ENCODE assay signal across 8 cellular contexts in genomic region chr19:22052644-22053013, GRCh38. TPM values are rescaled to one million over a fixed set of nuclear protein-coding genes. Genes with fewer than 3 reads are reported as not detected.
DNase-seq lines count a peak whose midpoint lies in the region; ATAC-seq and TF ChIP-seq lines count a peak whose summit lies in the region.

No MANE protein-coding gene starts in this region.

- no peaks in the 10 kb centered on the region for H3K79me2 ChIP-seq in SK-N-SH (ENCODE audit: insufficient read depth)

- TF ChIP-seq CTCF in SK-N-SH (IDR thresholded peaks at IDR 0.05) (no peak), fibroblast of the aortic adventitia (IDR thresholded peaks at IDR 0.05; ENCODE audit: insufficient read depth, low read length) (no peak)

- H3K9ac ChIP-seq in SK-N-SH = no peak overlapping the region; the same call in 1 of the 2 replicates

- CTCF ChIA-PET in SK-N-SH (lab: Yijun Ruan, JAX) = interaction anchor here (0.9 kb wide), 1 partner anchor 158 kb away, joined by 3 read pairs; no protein-coding TSS in a partner anchor

- H3K27me3 ChIP-seq in SK-N-SH (ENCODE audit: insufficient read depth) = no peaks in the 10 kb centered on the region

- TF ChIP-seq RAD21 in SK-N-SH (IDR thresholded peaks at IDR 0.05; ENCODE audit: low read length) = no peak

- H3K27ac ChIP-seq in SK-N-SH (ENCODE audit: low read depth in 2 of 2, low read length in 1 of 2) = no peak overlapping the region

- H3K4me3 ChIP-seq in SK-N-SH (ENCODE audit: low read depth in 2 of 2, low read length in 1 of 2) (peak overlapping the region; percentile 53 to 59), fibroblast of the aortic adventitia (ENCODE audit: low read depth, low read length) (peak overlapping the region; percentile 62)

- TF ChIP-seq EP300 in SK-N-SH (IDR thresholded peaks at IDR 0.05; ENCODE audit: borderline replicate concordance in 1 of 2, low read depth in 1 of 2, low read length in 1 of 2) = no peak

- H3K4me1 ChIP-seq in SK-N-SH (ENCODE audit: control insufficient read depth in 1 of 2, insufficient read depth in 2 of 2, low read depth in 1 of 2, low read length in 1 of 2) = no peaks in the 10 kb centered on the region

- no peaks in the 10 kb centered on the region for H3K36me3 ChIP-seq in SK-N-SH (replicated peaks in 1 of 2; ENCODE audit: control insufficient read depth in 1 of 2, insufficient read depth in 2 of 2, low read length in 1 of 2)

- POLR2A ChIA-PET in SK-N-SH (lab: Yijun Ruan, JAX) = interaction anchor here (0.6 kb wide), 1 partner anchor 1907 kb away, joined by 3 read pairs; no protein-coding TSS in a partner anchor

- no peaks in the 10 kb centered on the region for H4K20me1 ChIP-seq in SK-N-SH (ENCODE audit: insufficient read depth)

- no peaks in the 10 kb centered on the region for H3K9me2 ChIP-seq in SK-N-SH

- WGBS in SK-N-SH (ENCODE audit: low lambda C conversion rate) = 1% methylated on average over 10 of the region's 20 CpGs

- ATAC-seq in HG03469 (IDR thresholded peaks at IDR 0.05; ENCODE audit: unreplicated experiment) = no peak

- no peak overlapping the region; the same call in 1 of the 2 replicates for H2AFZ ChIP-seq in SK-N-SH (ENCODE audit: low read depth)

- no peaks in the 10 kb centered on the region for H3K9me3 ChIP-seq in SK-N-SH

- H3F3A ChIP-seq in SK-N-SH (replicated peaks; ENCODE audit: insufficient read depth) = no peaks in the 10 kb centered on the region

- peak; percentile 3 to 5 for DNase-seq in stimulated activated CD4-positive, alpha-beta T cell treated with anti-CD3 and anti-CD28 coated beads, Interleukin-1b, Interleukin-23, amount 100 ng/mL, for 4 hours (ENCODE audit: low read depth in 2 of 2)
- no peak for DNase-seq in stimulated activated CD4-positive, alpha-beta T cell treated with anti-CD3 and anti-CD28 coated beads, Interleukin-12 subunit alpha, Interleukin-12 subunit beta, amount 100 ng/mL, for 4 hours
- DNase-seq in SK-N-SH = peak; percentile 25
- peak; percentile 0 for DNase-seq in fibroblast of the aortic adventitia (ENCODE audit: low read depth)
- peak; percentile 10 for DNase-seq in stimulated activated CD4-positive, alpha-beta T cell treated with anti-CD3 and anti-CD28 coated beads, Interleukin-1b, Interleukin-23, amount 100 ng/mL, for 48 hours
- DNase-seq in medulla oblongata (ENCODE audit: extremely low spot score) = no peak
- DNase-seq in HPDE6-E6E7 (ENCODE audit: extremely low spot score) = no peak

- H3K4me2 ChIP-seq in SK-N-SH = peak overlapping the region; percentile 44

TF ChIP-seq in SK-N-SH, 30 proteins besides CTCF, POLR2A, EP300 and RAD21:
- no peak for TF ChIP-seq PBX3 (IDR thresholded peaks at IDR 0.05)
- TF ChIP-seq MAX (IDR thresholded peaks at IDR 0.05; ENCODE audit: low read depth) = no peak
- TF ChIP-seq SMC3 (IDR thresholded peaks at IDR 0.05; ENCODE audit: low read depth, low read length) = no peak
- TF ChIP-seq USF1 (IDR thresholded peaks at IDR 0.05; ENCODE audit: borderline replicate concordance, low read depth) = no peak
- no peak for TF ChIP-seq RXRA (IDR thresholded peaks at IDR 0.05; ENCODE audit: borderline replicate concordance, low read depth)
- TF ChIP-seq ELF1 (IDR thresholded peaks at IDR 0.05) = no peak
- TF ChIP-seq FOSL2 (IDR thresholded peaks at IDR 0.05; ENCODE audit: borderline replicate concordance, low read depth) = no peak
- no peak for TF ChIP-seq USF2 (IDR thresholded peaks at IDR 0.05; ENCODE audit: borderline replicate concordance, low read depth, low read length)
- TF ChIP-seq CHD2 (IDR thresholded peaks at IDR 0.05; ENCODE audit: low read length, partially characterized antibody) = no peak
- no peak for TF ChIP-seq FOXM1 (IDR thresholded peaks at IDR 0.05; ENCODE audit: low read depth)
- TF ChIP-seq TCF12 (IDR thresholded peaks at IDR 0.05) = no peak

RNA-seq across cellular contexts. Expression of gene ZNF257, which starts 0.3 kb away (rescaled TPM):
- 0.25 and 0.50 TPM in 2 replicates for polyA plus RNA-seq in SK-N-SH (2012; rRNA removed)
- 0.30 and 0.54 TPM in 2 replicates for polyA plus RNA-seq in SK-N-SH (2012; cell fraction: cytosol; rRNA removed)
- 0.30 and 0.33 TPM in 2 replicates for polyA plus RNA-seq in SK-N-SH (2012; cell fraction: nucleus; rRNA removed)
- 0.54 and 0.57 TPM in 2 replicates for total RNA-seq in fibroblast of the aortic adventitia (ENCODE audit: low replicate concordance)

RNA-seq across cellular contexts. Expression of gene ZNF208, which starts 41.9 kb away (rescaled TPM):
- polyA plus RNA-seq in SK-N-SH (2012; rRNA removed) = not detected in 2 replicates
- polyA plus RNA-seq in SK-N-SH (2012; cell fraction: cytosol; rRNA removed) = 0.01 and 0.04 TPM in 2 replicates
- 0.05 and 0.07 TPM in 2 replicates for polyA plus RNA-seq in SK-N-SH (2012; cell fraction: nucleus; rRNA removed)
- 0.09 and 1.5 TPM in 2 replicates for total RNA-seq in fibroblast of the aortic adventitia (ENCODE audit: low replicate concordance)

Comparison
In these comparisons a context has a peak if more than half of its experiments do, and no peak if none do; other contexts are left out.
1. DNase-seq: peak in stimulated activated CD4-positive, alpha-beta T cell treated with anti-CD3 and anti-CD28 coated beads, Interleukin-1b, Interleukin-23, amount 100 ng/mL, for 4 hours (2 of 2), SK-N-SH (single experiment), fibroblast of the aortic adventitia (single experiment) and stimulated activated CD4-positive, alpha-beta T cell treated with anti-CD3 and anti-CD28 coated beads, Interleukin-1b, Interleukin-23, amount 100 ng/mL, for 48 hours (single experiment); none in stimulated activated CD4-positive, alpha-beta T cell treated with anti-CD3 and anti-CD28 coated beads, Interleukin-12 subunit alpha, Interleukin-12 subunit beta, amount 100 ng/mL, for 4 hours (single experiment), medulla oblongata (single experiment) and HPDE6-E6E7 (single experiment).